ENCODE assay signal across 1 cellular context in the genomic region with DNA sequence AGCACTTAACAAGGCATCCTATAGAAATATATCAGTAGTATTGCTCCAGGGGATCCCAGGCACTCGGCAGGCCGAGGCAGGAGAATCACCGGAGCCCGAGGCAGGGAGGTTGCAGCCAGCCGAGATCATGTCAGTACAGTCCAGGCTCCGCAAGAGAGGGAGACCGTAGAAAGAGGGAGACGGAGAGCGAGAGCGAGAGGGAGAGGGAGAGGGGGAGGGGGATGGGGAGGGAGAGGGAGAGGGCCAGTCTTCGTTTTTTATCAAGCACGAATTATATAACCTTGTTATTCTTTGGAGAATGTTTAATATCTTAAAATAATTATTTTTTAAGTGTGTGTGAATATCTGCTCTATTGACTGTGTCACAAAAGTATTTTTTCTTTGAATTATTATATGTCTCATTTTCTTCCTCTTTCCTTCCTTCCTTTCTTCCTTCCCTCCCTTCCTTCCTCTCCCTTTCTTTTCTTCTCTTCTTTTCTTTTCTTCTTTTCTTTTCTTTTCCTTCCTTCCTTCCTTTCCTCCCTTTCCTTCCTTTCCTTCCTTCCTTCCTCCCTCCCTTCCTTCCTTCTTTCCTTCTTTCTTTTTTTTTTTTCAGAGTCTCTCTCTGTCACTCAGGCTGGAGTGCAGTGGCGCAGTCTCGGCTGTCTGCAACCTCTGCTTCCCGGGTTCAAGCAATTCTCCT.
TF ChIP-seq lines count a peak whose summit lies in the region.

No MANE protein-coding gene starts in this region.

TF ChIP-seq in SK-N-SH, 30 proteins besides CTCF, POLR2A, EP300 and RAD21 (continued from another document):
- TF ChIP-seq, protein P1, sequence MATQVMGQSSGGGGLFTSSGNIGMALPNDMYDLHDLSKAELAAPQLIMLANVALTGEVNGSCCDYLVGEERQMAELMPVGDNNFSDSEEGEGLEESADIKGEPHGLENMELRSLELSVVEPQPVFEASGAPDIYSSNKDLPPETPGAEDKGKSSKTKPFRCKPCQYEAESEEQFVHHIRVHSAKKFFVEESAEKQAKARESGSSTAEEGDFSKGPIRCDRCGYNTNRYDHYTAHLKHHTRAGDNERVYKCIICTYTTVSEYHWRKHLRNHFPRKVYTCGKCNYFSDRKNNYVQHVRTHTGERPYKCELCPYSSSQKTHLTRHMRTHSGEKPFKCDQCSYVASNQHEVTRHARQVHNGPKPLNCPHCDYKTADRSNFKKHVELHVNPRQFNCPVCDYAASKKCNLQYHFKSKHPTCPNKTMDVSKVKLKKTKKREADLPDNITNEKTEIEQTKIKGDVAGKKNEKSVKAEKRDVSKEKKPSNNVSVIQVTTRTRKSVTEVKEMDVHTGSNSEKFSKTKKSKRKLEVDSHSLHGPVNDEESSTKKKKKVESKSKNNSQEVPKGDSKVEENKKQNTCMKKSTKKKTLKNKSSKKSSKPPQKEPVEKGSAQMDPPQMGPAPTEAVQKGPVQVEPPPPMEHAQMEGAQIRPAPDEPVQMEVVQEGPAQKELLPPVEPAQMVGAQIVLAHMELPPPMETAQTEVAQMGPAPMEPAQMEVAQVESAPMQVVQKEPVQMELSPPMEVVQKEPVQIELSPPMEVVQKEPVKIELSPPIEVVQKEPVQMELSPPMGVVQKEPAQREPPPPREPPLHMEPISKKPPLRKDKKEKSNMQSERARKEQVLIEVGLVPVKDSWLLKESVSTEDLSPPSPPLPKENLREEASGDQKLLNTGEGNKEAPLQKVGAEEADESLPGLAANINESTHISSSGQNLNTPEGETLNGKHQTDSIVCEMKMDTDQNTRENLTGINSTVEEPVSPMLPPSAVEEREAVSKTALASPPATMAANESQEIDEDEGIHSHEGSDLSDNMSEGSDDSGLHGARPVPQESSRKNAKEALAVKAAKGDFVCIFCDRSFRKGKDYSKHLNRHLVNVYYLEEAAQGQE (IDR thresholded peaks at IDR 0.05; ENCODE audit: low read depth, low read length), result no peak
- TF ChIP-seq RFX5 (IDR thresholded peaks at IDR 0.05; ENCODE audit: low read length), result no peak
- TF ChIP-seq FOXJ3 (CRISPR knock-in tag; IDR thresholded peaks at IDR 0.05), result no peak
- no peak for TF ChIP-seq TCF12 (IDR thresholded peaks at IDR 0.05)
- TF ChIP-seq, protein P2, sequence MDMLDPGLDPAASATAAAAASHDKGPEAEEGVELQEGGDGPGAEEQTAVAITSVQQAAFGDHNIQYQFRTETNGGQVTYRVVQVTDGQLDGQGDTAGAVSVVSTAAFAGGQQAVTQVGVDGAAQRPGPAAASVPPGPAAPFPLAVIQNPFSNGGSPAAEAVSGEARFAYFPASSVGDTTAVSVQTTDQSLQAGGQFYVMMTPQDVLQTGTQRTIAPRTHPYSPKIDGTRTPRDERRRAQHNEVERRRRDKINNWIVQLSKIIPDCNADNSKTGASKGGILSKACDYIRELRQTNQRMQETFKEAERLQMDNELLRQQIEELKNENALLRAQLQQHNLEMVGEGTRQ (IDR thresholded peaks at IDR 0.05; ENCODE audit: borderline replicate concordance, low read depth, low read length), result no peak
- no peak for TF ChIP-seq FOSL2 (IDR thresholded peaks at IDR 0.05; ENCODE audit: borderline replicate concordance, low read depth)
- TF ChIP-seq TAF1 (IDR thresholded peaks at IDR 0.05; ENCODE audit: borderline replicate concordance, low read depth, low read length), result no peak
- no peak for TF ChIP-seq CHD2 (IDR thresholded peaks at IDR 0.05; ENCODE audit: low read length, partially characterized antibody)
- no peak for TF ChIP-seq NRF1 (IDR thresholded peaks at IDR 0.05; ENCODE audit: low read depth, low read length)
